16 cellular contexts compared by ENCODE assay signal in the genomic region with DNA sequence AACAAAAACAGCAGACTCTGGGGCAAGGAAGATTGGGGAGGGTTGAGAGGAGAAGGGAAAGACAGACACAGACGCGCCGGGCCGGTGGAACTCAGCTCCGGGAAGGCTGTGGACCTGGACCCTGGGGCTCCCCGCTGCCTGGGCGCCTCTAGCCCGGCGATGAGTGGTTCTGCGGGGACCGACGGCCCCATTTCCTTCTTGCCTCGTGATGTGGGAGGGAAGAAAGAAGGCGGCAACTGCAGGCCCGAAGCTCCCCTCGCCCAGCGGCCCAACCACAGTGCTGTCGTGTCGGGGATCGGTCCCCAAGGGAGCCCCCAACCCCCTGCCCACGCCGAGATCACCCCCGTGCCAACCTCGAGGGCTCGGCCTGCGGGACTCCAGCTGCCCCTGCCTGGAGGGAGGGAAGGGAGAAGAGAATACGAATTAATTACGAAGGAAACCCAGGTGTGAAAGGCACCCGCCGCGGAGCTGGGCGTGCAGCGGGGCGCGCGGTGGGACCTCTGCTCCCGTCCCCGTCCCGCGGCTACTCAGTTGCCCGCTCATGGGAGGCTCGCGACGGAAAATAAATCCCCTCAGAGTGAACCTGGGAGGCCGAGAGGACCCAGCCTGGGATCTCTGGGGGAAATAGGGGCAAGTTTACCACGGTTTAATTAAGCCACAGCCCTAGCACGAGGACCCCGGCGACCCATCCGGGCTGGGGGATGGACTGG. TPM values are rescaled to one million over a fixed set of nuclear protein-coding genes. Genes with fewer than 3 reads are reported as not detected.
DNase-seq lines count a peak whose midpoint lies in the region; ATAC-seq, FAIRE-seq and TF ChIP-seq lines count a peak whose summit lies in the region.
"Had no signal": no experiment of that assay in that cellular context is flagged by ENCODE, and none has a peak within 500 bp of the region (broad histone marks: within the 10 kb centered on the region; RNA-seq: fewer than 3 reads in every experiment).

No MANE protein-coding gene starts in this region.

- H3K9ac ChIP-seq in endothelial cell of umbilical vein (replicated peaks; ENCODE audit: extremely low read depth, insufficient read depth, low read length): no peak overlapping the region

- H3K27me3 ChIP-seq in endothelial cell of umbilical vein (ENCODE audit: control insufficient read depth in 2 of 2, insufficient read depth in 2 of 2, low read length in 2 of 2): peaks cover 75 to 94% of the 10 kb centered on the region in 2 experiments

- peaks cover 1% of the 10 kb centered on the region for H3K36me3 Mint-ChIP-seq in T-helper 2 cell treated with Interferon-gamma antibody and Interleukin-4, amounts not matched to agents 5 μg/mL and 100 μg/mL, for 36 hours (ENCODE audit: low read depth)
- H3K36me3 Mint-ChIP-seq in IgD-negative memory B cell: peaks cover 1% of the 10 kb centered on the region

- peaks cover 87% of the 10 kb centered on the region for H3K27me3 Mint-ChIP-seq in T-helper 2 cell treated with Interferon-gamma antibody and Interleukin-4, amounts not matched to agents 5 μg/mL and 100 μg/mL, for 36 hours (ENCODE audit: low read depth)
- peaks cover 66% of the 10 kb centered on the region for H3K27me3 Mint-ChIP-seq in IgD-negative memory B cell

- no peak for FAIRE-seq in endothelial cell of umbilical vein (lab: Jason Lieb, UNC)
- FAIRE-seq: A204.1, urothelium cell line had no signal

- no peaks in the 10 kb centered on the region for H3K9me3 Mint-ChIP-seq in T-helper 2 cell treated with Interferon-gamma antibody and Interleukin-4, amounts not matched to agents 5 μg/mL and 100 μg/mL, for 36 hours
- peaks cover 0 to 28% (median 7%) of the 10 kb centered on the region in 3 donors for H3K9me3 Mint-ChIP-seq in IgD-negative memory B cell

- no peak overlapping the region for H3K4me3 ChIP-seq in endothelial cell of umbilical vein (replicated peaks in 1 of 3; ENCODE audit: insufficient read depth in 1 of 3, low read depth in 1 of 3, low read length in 3 of 3)
- H3K4me3 ChIP-seq: lung had no signal

- no peak overlapping the region for H3K4me2 ChIP-seq in endothelial cell of umbilical vein (ENCODE audit: insufficient read depth, low read length)

- CTCF ChIA-PET in endothelial cell of umbilical vein (lab: Charles Lee): interaction anchor here (0.9 to 2.9 kb wide), 5 partner anchors 8 to 208 kb away, joined by 3 to 14 read pairs (median 7); a partner anchor contains a TSS

- intact Hi-C loops in endothelial cell of umbilical vein (cut with micrococcal nuclease): loop anchor here (2.0 kb wide), 1 partner anchor 37 kb away; a partner anchor contains a TSS

- H3K79me2 ChIP-seq in endothelial cell of umbilical vein (ENCODE audit: control insufficient read depth, insufficient read depth, low read length): no peaks in the 10 kb centered on the region

- H3K36me3 ChIP-seq in endothelial cell of umbilical vein (ENCODE audit: control insufficient read depth in 2 of 2, extremely low read depth in 1 of 2, insufficient read depth in 2 of 2, low read length in 2 of 2): no peaks in the 10 kb centered on the region

- TF ChIP-seq CTCF in endothelial cell of umbilical vein (IDR thresholded peaks at IDR 0.05; ENCODE audit: extremely low read depth in 1 of 2, insufficient read depth in 1 of 2, low read depth in 1 of 2, low read length in 2 of 2) (no peak), omental fat pad (IDR thresholded peaks at IDR 0.05) (no peak)

- H3K9me1 ChIP-seq in endothelial cell of umbilical vein (replicated peaks; ENCODE audit: control insufficient read depth, extremely low read depth, insufficient read depth, low read length): no peaks in the 10 kb centered on the region

- no peak overlapping the region for H2AFZ ChIP-seq in endothelial cell of umbilical vein (ENCODE audit: low read depth, low read length)

- dilution Hi-C loops in endothelial cell of umbilical vein (cut with MboI; ENCODE audit: extremely low pct_ligation_motif_present, low sequenced_read_pairs): no loop called here

- H4K20me1 ChIP-seq in endothelial cell of umbilical vein (replicated peaks; ENCODE audit: control insufficient read depth, extremely low read depth, insufficient read depth, low read length): peaks cover 9% of the 10 kb centered on the region

- no peaks in the 10 kb centered on the region for H3K4me1 ChIP-seq in endothelial cell of umbilical vein (ENCODE audit: control insufficient read depth, extremely low read depth, insufficient read depth, low read length)

- BruUV-seq in endothelial cell of umbilical vein (replicated peaks; lab: Mats Ljungman, UMichigan): no TSS peak

- peak overlapping the region; percentile 30 for H3K4me3 Mint-ChIP-seq in T-helper 2 cell treated with Interferon-gamma antibody and Interleukin-4, amounts not matched to agents 5 μg/mL and 100 μg/mL, for 36 hours
- H3K4me3 Mint-ChIP-seq in IgD-negative memory B cell: peak overlapping the region in 2 of 4 donors; percentile 61 to 72

- H3K9me3 ChIP-seq in endothelial cell of umbilical vein (replicated peaks; ENCODE audit: control insufficient read depth, insufficient read depth, low read length): no peaks in the 10 kb centered on the region

- H3K4me1 Mint-ChIP-seq in T-helper 2 cell treated with Interferon-gamma antibody and Interleukin-4, amounts not matched to agents 5 μg/mL and 100 μg/mL, for 36 hours (ENCODE audit: low read depth): peaks cover 14% of the 10 kb centered on the region
- peaks cover 0 to 15% (median 4%) of the 10 kb centered on the region in 3 donors for H3K4me1 Mint-ChIP-seq in IgD-negative memory B cell

- DNase-seq in T-helper 2 cell treated with Interferon-gamma antibody and Interleukin-4, amounts not matched to agents 5 μg/mL and 100 μg/mL, for 36 hours (ENCODE audit: low spot score): no peak
- DNase-seq in T-helper 2 cell: no peak
- DNase-seq in endothelial cell of umbilical vein (ENCODE audit: low read depth, low spot score): no peak
- no peak for DNase-seq in omental fat pad (ENCODE audit: low spot score)
- DNase-seq in NCI-H1417 (lab: John Stamatoyannopoulos, UW): no peak
- DNase-seq: activated CD4-positive, alpha-beta T cell treated with anti-CD3 and anti-CD28 coated beads, Interleukin-2, amount 50 U/mL, for 48 hours; Calu3; effector memory CD4-positive, alpha-beta T cell; stimulated activated CD4-positive, alpha-beta T cell treated with anti-CD3 and anti-CD28 coated beads, Interleukin-15, amount 100 ng/mL, for 24 hours had no signal

- POLR2A ChIA-PET in endothelial cell of umbilical vein (lab: Charles Lee): no interaction called here

- no peak for TF ChIP-seq POLR2A in endothelial cell of umbilical vein (IDR thresholded peaks at IDR 0.05; ENCODE audit: low read depth, low read length)

- ATAC-seq in omental fat pad (ENCODE audit: low FRiP score) (peak; percentile 24), GM21737 (IDR thresholded peaks at IDR 0.05; ENCODE audit: unreplicated experiment) (no peak), HG03439 (IDR thresholded peaks at IDR 0.05; ENCODE audit: unreplicated experiment) (no peak)

- no peak overlapping the region for H3K27ac Mint-ChIP-seq in T-helper 2 cell treated with Interferon-gamma antibody and Interleukin-4, amounts not matched to agents 5 μg/mL and 100 μg/mL, for 36 hours
- H3K27ac Mint-ChIP-seq in IgD-negative memory B cell: peak overlapping the region in 2 of 3 donors; percentile 72 to 90

- H3K27ac ChIP-seq in endothelial cell of umbilical vein (ENCODE audit: insufficient read depth, low read depth, low read length): no peak overlapping the region

TF ChIP-seq in endothelial cell of umbilical vein, 7 proteins besides CTCF, POLR2A, EP300 and RAD21:
- peak; percentile 99 for TF ChIP-seq EZH2 (IDR thresholded peaks at IDR 0.05; ENCODE audit: borderline replicate concordance, low read depth, low read length, severe bottlenecking)
- TF ChIP-seq, protein P1, sequence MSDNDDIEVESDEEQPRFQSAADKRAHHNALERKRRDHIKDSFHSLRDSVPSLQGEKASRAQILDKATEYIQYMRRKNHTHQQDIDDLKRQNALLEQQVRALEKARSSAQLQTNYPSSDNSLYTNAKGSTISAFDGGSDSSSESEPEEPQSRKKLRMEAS (IDR thresholded peaks at IDR 0.05; ENCODE audit: insufficient read depth, insufficient read length): no peak

RNA-seq across cellular contexts. Expression of a gene that starts 7.4 kb away (rescaled TPM):
- polyA plus RNA-seq in IgD-negative memory B cell (not detected), endothelial cell of umbilical vein (not detected in 2 replicates)
- total RNA-seq in endothelial cell of umbilical vein (not detected in 2 replicates), omental fat pad (under 1 TPM in 1 of 4 donors, not detected in 3; 0.63 TPM)
- polyA plus RNA-seq in endothelial cell of umbilical vein (2011; cell fraction: cytosol; rRNA removed): not detected in 2 replicates
- polyA plus RNA-seq in endothelial cell of umbilical vein (2011; cell fraction: nucleus; rRNA removed): not detected in 2 replicates
- polyA plus RNA-seq in endothelial cell of umbilical vein (2012): not detected in 2 replicates
- not detected in 2 replicates for polyA minus RNA-seq in endothelial cell of umbilical vein
- not detected for polyA minus RNA-seq in endothelial cell of umbilical vein (2011; cell fraction: cytosol; rRNA and poly(A)+ RNA removed)
- not detected in 2 replicates for polyA minus RNA-seq in endothelial cell of umbilical vein (2011; cell fraction: nucleus; rRNA and poly(A)+ RNA removed)
- total RNA-seq: T-helper 1 cell treated with Interleukin-12 subunit alpha and Interleukin-12 subunit beta and Interleukin-4 antibody, amounts not matched to agents 30 ng/mL and 1 ng/mL, for 36 hours had no signal

RNA-seq across cellular contexts. Expression of a gene that starts 37.7 kb away (rescaled TPM):
- polyA plus RNA-seq in IgD-negative memory B cell: 12.9 TPM
- 14.4 and 17.3 TPM in 2 replicates for total RNA-seq in endothelial cell of umbilical vein
- polyA plus RNA-seq in endothelial cell of umbilical vein: 8.7 and 14.4 TPM in 2 replicates
- polyA plus RNA-seq in endothelial cell of umbilical vein (2011; cell fraction: cytosol; rRNA removed): 8.1 and 8.8 TPM in 2 replicates
- 26.6 and 37.5 TPM in 2 replicates for polyA plus RNA-seq in endothelial cell of umbilical vein (2011; cell fraction: nucleus; rRNA removed)
- polyA plus RNA-seq in endothelial cell of umbilical vein (2012): 13.4 and 15.6 TPM in 2 replicates
- 9.4 and 12.5 TPM in 2 replicates for polyA minus RNA-seq in endothelial cell of umbilical vein
- polyA minus RNA-seq in endothelial cell of umbilical vein (2011; cell fraction: cytosol; rRNA and poly(A)+ RNA removed): 4.8 TPM
- polyA minus RNA-seq in endothelial cell of umbilical vein (2011; cell fraction: nucleus; rRNA and poly(A)+ RNA removed): 13.6 and 24.5 TPM in 2 replicates
- 10 to 100 TPM in 1 of 4 donors, 1 to 10 TPM in 3; 4.2 to 10.3 (median 8.8) TPM for total RNA-seq in omental fat pad
